9 cellular contexts compared by ENCODE assay signal in the genomic region with DNA sequence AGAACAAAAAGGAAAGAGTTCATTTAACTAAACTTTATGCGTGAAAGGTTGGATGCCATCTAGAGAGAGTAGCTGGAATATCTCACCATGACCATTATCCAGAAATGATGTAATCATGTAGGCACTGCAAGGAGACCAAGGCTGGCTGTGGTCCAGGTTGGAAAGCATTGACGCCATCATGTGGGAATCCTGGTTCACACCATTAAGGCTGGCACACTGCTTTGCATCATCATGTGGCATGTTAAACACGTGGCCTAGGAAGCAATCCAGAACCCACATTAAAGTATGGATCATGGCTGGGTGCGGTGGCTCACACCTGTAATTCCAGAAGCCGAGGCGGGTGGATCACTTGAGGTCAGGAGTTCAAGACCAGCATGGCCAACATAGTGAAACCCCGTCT. TPM values are rescaled to one million over a fixed set of nuclear protein-coding genes. Genes with fewer than 3 reads are reported as not detected.
DNase-seq lines count a peak whose midpoint lies in the region; ATAC-seq and TF ChIP-seq lines count a peak whose summit lies in the region.
"Had no signal": no experiment of that assay in that cellular context is flagged by ENCODE, and none has a peak within 500 bp of the region (broad histone marks: within the 10 kb centered on the region; RNA-seq: fewer than 3 reads in every experiment).

No MANE protein-coding gene starts in this region.

- no peak for TF ChIP-seq EP300 in esophagus muscularis mucosa (IDR thresholded peaks at IDR 0.05)

- no peaks in the 10 kb centered on the region for H3F3A ChIP-seq in MM.1S (ENCODE audit: insufficient read depth, low read length)

- H3K9me2 ChIP-seq in MM.1S (replicated peaks; ENCODE audit: insufficient read depth, low read length), result no peaks in the 10 kb centered on the region

- no peaks in the 10 kb centered on the region for H3K27me3 Mint-ChIP-seq in osteocyte (ENCODE audit: unreplicated experiment)

- no peak overlapping the region for H3K4me3 ChIP-seq in BLaER1 treated with 17β-estradiol and CSF1 and Interleukin-3, amounts not matched to agents 10 nM and 100 nM
- H3K4me3 ChIP-seq in esophagus muscularis mucosa (peak overlapping the region; percentile 70 to 85 (median 78)), MM.1S (ENCODE audit: low read length) (no peak overlapping the region)

- H3K36me3 ChIP-seq in BLaER1 treated with 17β-estradiol and CSF1 and Interleukin-3, amounts not matched to agents 10 nM and 100 nM, result peaks cover 0 to 43% (median 30%) of the 10 kb centered on the region in 11 experiments; a peak in 16 of 22 replicates
- H3K36me3 ChIP-seq in esophagus muscularis mucosa, result peaks cover 28 to 80% (median 57%) of the 10 kb centered on the region in 4 donors
- no peaks in the 10 kb centered on the region for H3K36me3 ChIP-seq in MM.1S (replicated peaks; ENCODE audit: insufficient read depth, low read length)

- no peaks in the 10 kb centered on the region for H3K79me2 ChIP-seq in MM.1S (ENCODE audit: low read length)

- ATAC-seq in GM21529 (IDR thresholded peaks at IDR 0.05; ENCODE audit: unreplicated experiment) (no peak), GM21381 (IDR thresholded peaks at IDR 0.05; ENCODE audit: unreplicated experiment) (no peak), HG03439 (IDR thresholded peaks at IDR 0.05; ENCODE audit: unreplicated experiment) (no peak)

- peak; percentile 73 for DNase-seq in NCI-H446 treated with DMSO at 0.1 percent for 48 hours (lab: John Stamatoyannopoulos, UW)
- DNase-seq in esophagus muscularis mucosa (ENCODE audit: extremely low spot score), result no peak
- DNase-seq in osteocyte (ENCODE audit: extremely low spot score, unreplicated experiment), result no peak
- no peak for DNase-seq in MM.1S
- DNase-seq: NCI-H2227 treated with DMSO at 0.1 percent for 48 hours had no signal

- TF ChIP-seq CTCF in esophagus muscularis mucosa (IDR thresholded peaks at IDR 0.05), result peak in 1 of 3 experiments; percentile 25
- no peak for TF ChIP-seq CTCF in osteocyte (IDR thresholded peaks at IDR 0.05)
- TF ChIP-seq CTCF in MM.1S (IDR thresholded peaks at IDR 0.05; ENCODE audit: low read length), result no peak

- H3K4me1 ChIP-seq in BLaER1 treated with 17β-estradiol and CSF1 and Interleukin-3, amounts not matched to agents 10 nM and 100 nM, result peaks cover 5 to 34% (median 25%) of the 10 kb centered on the region in 10 experiments; a peak in 19 of 20 replicates
- H3K4me1 ChIP-seq in esophagus muscularis mucosa, result peaks cover 35 to 65% (median 62%) of the 10 kb centered on the region in 4 donors
- H3K4me1 ChIP-seq in MM.1S (ENCODE audit: low read length), result no peaks in the 10 kb centered on the region; the same call in 1 of the 2 replicates

- WGBS in esophagus muscularis mucosa, result 51% methylated on average over 7 of the region's 7 CpGs

- no peak overlapping the region for H3K27ac Mint-ChIP-seq in osteocyte (ENCODE audit: unreplicated experiment)

- H3K27me3 ChIP-seq in BLaER1 treated with 17β-estradiol and CSF1 and Interleukin-3, amounts not matched to agents 10 nM and 100 nM, result peaks cover 0 to 3% (median 0%) of the 10 kb centered on the region in 11 experiments; a peak in 1 of 22 replicates
- H3K27me3 ChIP-seq in esophagus muscularis mucosa (no peaks in the 10 kb centered on the region), MM.1S (replicated peaks; ENCODE audit: insufficient read depth, low read length) (peaks cover 4% of the 10 kb centered on the region; the same call in 1 of the 2 replicates)

- intact Hi-C loops in esophagus muscularis mucosa (cut with DNase I), result loop anchor here (5.0 kb wide), 1 partner anchor 69 kb away; no protein-coding TSS in a partner anchor

- H2AFZ ChIP-seq in MM.1S (ENCODE audit: low read length), result no peak overlapping the region

- no peak for TF ChIP-seq POLR2A in esophagus muscularis mucosa (IDR thresholded peaks at IDR 0.05; ENCODE audit: low read depth)

- no peaks in the 10 kb centered on the region for H3K9me3 Mint-ChIP-seq in osteocyte (ENCODE audit: unreplicated experiment)

- peak overlapping the region in 8 of 11 experiments; percentile 36 to 74 (median 56); a peak in 12 of 22 replicates for H3K4me2 ChIP-seq in BLaER1 treated with 17β-estradiol and CSF1 and Interleukin-3, amounts not matched to agents 10 nM and 100 nM
- no peak overlapping the region for H3K4me2 ChIP-seq in MM.1S (ENCODE audit: low read depth, low read length)

- H3K4me1 Mint-ChIP-seq in osteocyte (ENCODE audit: unreplicated experiment), result peaks cover 30% of the 10 kb centered on the region

- H3K4me3 Mint-ChIP-seq in osteocyte (ENCODE audit: unreplicated experiment), result peak overlapping the region; percentile 33

- H3K36me3 Mint-ChIP-seq in osteocyte (ENCODE audit: unreplicated experiment), result peaks cover 48% of the 10 kb centered on the region

- no peak overlapping the region for H3K9ac ChIP-seq in BLaER1 treated with 17β-estradiol and CSF1 and Interleukin-3, amounts not matched to agents 10 nM and 100 nM
- H3K9ac ChIP-seq in MM.1S (ENCODE audit: low read length), result no peak overlapping the region

- no peaks in the 10 kb centered on the region for H4K20me1 ChIP-seq in BLaER1 treated with 17β-estradiol and CSF1 and Interleukin-3, amounts not matched to agents 10 nM and 100 nM
- H4K20me1 ChIP-seq in MM.1S (ENCODE audit: insufficient read depth, low read length), result no peaks in the 10 kb centered on the region

- H3K27ac ChIP-seq in BLaER1 treated with 17β-estradiol and CSF1 and Interleukin-3, amounts not matched to agents 10 nM and 100 nM, result no peak overlapping the region
- H3K27ac ChIP-seq in esophagus muscularis mucosa (replicated peaks in 1 of 4), result peak overlapping the region; percentile 94 to 97 (median 96)
- no peak overlapping the region for H3K27ac ChIP-seq in MM.1S (ENCODE audit: low read length)

- peaks cover 25 to 49% (median 37%) of the 10 kb centered on the region in 11 experiments for H3K9me3 ChIP-seq in BLaER1 treated with 17β-estradiol and CSF1 and Interleukin-3, amounts not matched to agents 10 nM and 100 nM (replicated peaks in 1 of 11)
- no peaks in the 10 kb centered on the region for H3K9me3 ChIP-seq in esophagus muscularis mucosa
- H3K9me3 ChIP-seq in MM.1S (replicated peaks; ENCODE audit: insufficient read depth, low read length), result no peaks in the 10 kb centered on the region

RNA-seq across cellular contexts. Expression of a gene that starts 4.3 kb away (rescaled TPM):
- total RNA-seq in esophagus muscularis mucosa (100 to 1,000 TPM in 2 of 4 donors, 10 to 100 TPM in 2; 60.6 to 164 (median 123) TPM), osteocyte (38.0 and 40.3 TPM in 2 replicates)

Comparison
In these comparisons a context has a peak if more than half of its experiments do, and no peak if none do; other contexts are left out.
1. H3K27ac ChIP-seq: peak in esophagus muscularis mucosa (4 of 4); none in BLaER1 treated with 17β-estradiol and CSF1 and Interleukin-3, amounts not matched to agents 10 nM and 100 nM (0 of 11) and MM.1S (single experiment).
2. H3K4me3 ChIP-seq: peak in esophagus muscularis mucosa (4 of 4); none in BLaER1 treated with 17β-estradiol and CSF1 and Interleukin-3, amounts not matched to agents 10 nM and 100 nM (0 of 10) and MM.1S (single experiment).